In genomic region chr3:25021816-25022215, GRCh38 we compare ENCODE assay signal across 8 cellular contexts.
DNase-seq lines count a peak whose midpoint lies in the region; ATAC-seq and TF ChIP-seq lines count a peak whose summit lies in the region.

No MANE protein-coding gene starts in this region.

- no peaks in the 10 kb centered on the region for H3F3A ChIP-seq in PC-3 (ENCODE audit: low read length, unreplicated experiment)

- no peak overlapping the region for H3K9ac ChIP-seq in DND-41 (ENCODE audit: low read depth, low read length)
- H3K9ac ChIP-seq in PC-3 (ENCODE audit: low read length): no peak overlapping the region

- H3K9me3 ChIP-seq in DND-41 (ENCODE audit: insufficient read depth, low read length, severe bottlenecking) (no peaks in the 10 kb centered on the region), PC-3 (ENCODE audit: low read length) (no peaks in the 10 kb centered on the region), osteoblast (ENCODE audit: low read depth, low read length) (no peaks in the 10 kb centered on the region)

- H3K27ac ChIP-seq in DND-41 (ENCODE audit: low read length) (no peak overlapping the region), PC-3 (ENCODE audit: low read length) (no peak overlapping the region), osteoblast (ENCODE audit: low read depth, low read length) (no peak overlapping the region)

- no peaks in the 10 kb centered on the region for H3K27me3 ChIP-seq in DND-41 (ENCODE audit: insufficient read depth, low read length, poor library complexity)
- H3K27me3 ChIP-seq in PC-3 (ENCODE audit: low read length): no peaks in the 10 kb centered on the region
- no peaks in the 10 kb centered on the region for H3K27me3 ChIP-seq in osteoblast (ENCODE audit: insufficient read depth, low read length)

- H3K9me2 ChIP-seq in PC-3 (replicated peaks; ENCODE audit: low read length): no peaks in the 10 kb centered on the region

- DNase-seq in DND-41 (no peak), PC-3 (peak; percentile 6), fibroblast of peridontal ligament (ENCODE audit: extremely low read depth) (peak; percentile 66), osteoblast (ENCODE audit: insufficient read length, low spot score, missing footprints) (no peak), NCI-H2029 (lab: John Stamatoyannopoulos, UW) (no peak), activated gamma-delta T cell (lab: John Stamatoyannopoulos, UW) (no peak)

- no TSS peak for BruUV-seq in PC-3 (replicated peaks; lab: Mats Ljungman, UMichigan)

- CTCF ChIA-PET in PC-3 (lab: Charles Lee): no interaction called here

- no peaks in the 10 kb centered on the region for H3K36me3 ChIP-seq in DND-41 (ENCODE audit: insufficient read depth, low read length)
- H3K36me3 ChIP-seq in PC-3 (ENCODE audit: low read depth, low read length): no peaks in the 10 kb centered on the region
- H3K36me3 ChIP-seq in osteoblast (ENCODE audit: insufficient read depth, low read length): no peaks in the 10 kb centered on the region

- no peaks in the 10 kb centered on the region for H3K79me2 ChIP-seq in DND-41 (ENCODE audit: insufficient read depth, low read length)
- no peaks in the 10 kb centered on the region for H3K79me2 ChIP-seq in PC-3 (ENCODE audit: low read length)
- no peaks in the 10 kb centered on the region for H3K79me2 ChIP-seq in osteoblast (ENCODE audit: insufficient read depth, low read length)

- H4K20me1 ChIP-seq in DND-41 (ENCODE audit: insufficient read depth, low read length) (no peaks in the 10 kb centered on the region), PC-3 (ENCODE audit: low read length) (no peaks in the 10 kb centered on the region), osteoblast (ENCODE audit: insufficient read depth, low read length) (no peaks in the 10 kb centered on the region)

- POLR2A ChIA-PET in PC-3 (lab: Charles Lee; ENCODE audit: unreplicated experiment): no interaction called here

- H3K4me3 ChIP-seq in DND-41 (ENCODE audit: low read depth in 1 of 2, low read length in 2 of 2): no peak overlapping the region
- no peak overlapping the region for H3K4me3 ChIP-seq in PC-3 (ENCODE audit: low read length)
- no peak overlapping the region for H3K4me3 ChIP-seq in osteoblast (ENCODE audit: insufficient read depth, low read length)

- H2AFZ ChIP-seq in DND-41 (ENCODE audit: low read depth, low read length) (no peak overlapping the region), PC-3 (ENCODE audit: low read length) (no peak overlapping the region), osteoblast (ENCODE audit: low read length) (no peak overlapping the region)

- TF ChIP-seq CTCF in DND-41 (IDR thresholded peaks at IDR 0.05; ENCODE audit: borderline replicate concordance, extremely low read depth, low read length, poor library complexity, severe bottlenecking) (peak; percentile 31), PC-3 (conservative IDR thresholded peaks at IDR 0.05; ENCODE audit: low read depth, low read length) (peak; percentile 48), osteoblast (IDR thresholded peaks at IDR 0.05; ENCODE audit: extremely low read depth, low read depth, low read length) (peak; percentile 64)

- ATAC-seq in DND-41 (ENCODE audit: insufficient read depth, low read depth) (no peak), PC-3 (peak; percentile 37; the same call in 1 of the 2 replicates), HG02884 (IDR thresholded peaks at IDR 0.05; ENCODE audit: unreplicated experiment) (no peak), HG03521 (IDR thresholded peaks at IDR 0.05; ENCODE audit: unreplicated experiment) (no peak)

- H3K4me1 ChIP-seq in DND-41 (ENCODE audit: insufficient read depth, low read length) (no peaks in the 10 kb centered on the region), PC-3 (ENCODE audit: insufficient read depth, low read length) (no peaks in the 10 kb centered on the region), osteoblast (ENCODE audit: insufficient read depth, low read length) (no peaks in the 10 kb centered on the region)

- intact Hi-C loops in PC-3 (cut with micrococcal nuclease): no loop called here

- no peak overlapping the region for H3K4me2 ChIP-seq in DND-41 (ENCODE audit: insufficient read depth, low read length)
- H3K4me2 ChIP-seq in PC-3 (ENCODE audit: low read length): no peak overlapping the region
- H3K4me2 ChIP-seq in osteoblast (ENCODE audit: insufficient read depth, low read length): no peak overlapping the region

Comparison
In these comparisons a context has a peak if more than half of its experiments do, and no peak if none do; other contexts are left out.
1. DNase-seq: peak in PC-3 (single experiment) and fibroblast of peridontal ligament (single experiment); none in DND-41 (single experiment), osteoblast (single experiment), NCI-H2029 (single experiment) and activated gamma-delta T cell (single experiment).
2. Peak in every context shown above with its lines, with median percentiles within 50 percentile points of each other: CTCF ChIP-seq.